13 cellular contexts compared by ENCODE assay signal in genomic region chr16:12976491-12976890, GRCh38.
A peak's percentile ranks its signal among the peaks of the same experiment; 100 is the strongest.
DNase-seq lines count a peak whose midpoint lies in the region; ATAC-seq and TF ChIP-seq lines count a peak whose summit lies in the region.
"Had no signal": no experiment of that assay in that cellular context is flagged by ENCODE, and none has a peak within 500 bp of the region (broad histone marks: within the 10 kb centered on the region; RNA-seq: fewer than 3 reads in every experiment).

No MANE protein-coding gene starts in this region.

- CTCF ChIA-PET in RWPE1 (lab: Yijun Ruan, JAX) = no interaction called here

- POLR2A ChIA-PET in RWPE1 (lab: Yijun Ruan, JAX; ENCODE audit: low non-redundant PET) = no interaction called here

- H3K27ac ChIP-seq in RWPE1 = peak overlapping the region; percentile 20; the same call in 1 of the 2 replicates
- H3K27ac ChIP-seq in ectodermal cell (ENCODE audit: insufficient read depth, low read depth, low read length, poor library complexity, severe bottlenecking) = peak overlapping the region; percentile 45
- H3K27ac ChIP-seq: 22Rv1 had no signal

- H3K4me3 ChIP-seq in ectodermal cell (ENCODE audit: insufficient read depth, low read depth, low read length) = no peak overlapping the region

- TF ChIP-seq CTCF in RWPE1 (conservative IDR thresholded peaks at IDR 0.05; ENCODE audit: low read depth) = no peak

- ATAC-seq in HG02885 (IDR thresholded peaks at IDR 0.05; ENCODE audit: poor library complexity, unreplicated experiment) = no peak
- ATAC-seq in GM21737 (IDR thresholded peaks at IDR 0.05; ENCODE audit: unreplicated experiment) = no peak

- H3K9me3 ChIP-seq in ectodermal cell (ENCODE audit: control insufficient read depth, low read length) = no peaks in the 10 kb centered on the region
- H3K9me3 ChIP-seq: Caco-2 had no signal

- DNase-seq in NCI-H2107 treated with DMSO at 0.1 percent for 48 hours (lab: John Stamatoyannopoulos, UW; ENCODE audit: unreplicated experiment) (peak; percentile 51), NCI-H2107 (lab: John Stamatoyannopoulos, UW) (no peak), RWPE1 (ENCODE audit: low spot score) (no peak), renal cortical epithelial cell (ENCODE audit: low read depth) (peak; percentile 61)
- no peak for DNase-seq in activated CD4-positive, CD25-positive, alpha-beta regulatory T cell (lab: John Stamatoyannopoulos, UW)
- DNase-seq: Caco-2; CD8-positive, alpha-beta memory T cell; DND-41; GDM1 had no signal

- H3K36me3 ChIP-seq in ectodermal cell (ENCODE audit: control insufficient read depth, insufficient read depth, low read length) = no peaks in the 10 kb centered on the region

- H3K27me3 ChIP-seq in ectodermal cell (ENCODE audit: control insufficient read depth, insufficient read depth, low read length, poor library complexity, severe bottlenecking) = no peaks in the 10 kb centered on the region

- 85 to 95% methylated on average over 2 of the region's 2 CpGs for WGBS in ectodermal cell, 2 experiments

- H3K4me1 ChIP-seq in ectodermal cell (ENCODE audit: control insufficient read depth, insufficient read depth, low read length) = no peaks in the 10 kb centered on the region
- H3K4me1 ChIP-seq: Caco-2 had no signal

Comparison
In these comparisons a context has a peak if more than half of its experiments do, and no peak if none do; other contexts are left out.
1. DNase-seq: peak in NCI-H2107 treated with DMSO at 0.1 percent for 48 hours (single experiment) and renal cortical epithelial cell (single experiment); none in NCI-H2107 (single experiment), RWPE1 (single experiment) and activated CD4-positive, CD25-positive, alpha-beta regulatory T cell (0 of 4).